In genomic region chr18:72866901-72867701, GRCh38 we compare ENCODE assay signal across 9 cellular contexts. TPM values are rescaled to one million over a fixed set of nuclear protein-coding genes. Genes with fewer than 3 reads are reported as not detected.
A peak's percentile ranks its signal among the peaks of the same experiment; 100 is the strongest.
DNase-seq lines count a peak whose midpoint lies in the region; ATAC-seq and TF ChIP-seq lines count a peak whose summit lies in the region.
"Had no signal": no experiment of that assay in that cellular context is flagged by ENCODE, and none has a peak within 500 bp of the region (broad histone marks: within the 10 kb centered on the region; RNA-seq: fewer than 3 reads in every experiment).

No MANE protein-coding gene starts in this region.

- peaks cover 4% of the 10 kb centered on the region for H3F3A ChIP-seq in neural progenitor cell (ENCODE audit: low read depth)

- in situ Hi-C loops in astrocyte of the cerebellum (cut with HindIII; ENCODE audit: low sequenced_read_pairs): no loop called here

- no peaks in the 10 kb centered on the region for H3K9me3 Mint-ChIP-seq in neural progenitor cell

- H3K27ac Mint-ChIP-seq in neural progenitor cell: no peak overlapping the region

- peaks cover 2% of the 10 kb centered on the region for H3K36me3 Mint-ChIP-seq in neural progenitor cell

- H3K4me1 ChIP-seq in neural progenitor cell: peaks cover 6% of the 10 kb centered on the region

- no peaks in the 10 kb centered on the region for H3K36me3 ChIP-seq in neural progenitor cell

- H3K27ac ChIP-seq in neural progenitor cell: no peak overlapping the region

- H3K27me3 ChIP-seq in neural progenitor cell: peaks cover 85% of the 10 kb centered on the region

- no peaks in the 10 kb centered on the region for H3K9me3 ChIP-seq in neural progenitor cell (ENCODE audit: low read depth)

- H3K4me3 Mint-ChIP-seq in neural progenitor cell: peak overlapping the region; percentile 74

- peaks cover 33% of the 10 kb centered on the region for H3K27me3 Mint-ChIP-seq in neural progenitor cell (ENCODE audit: insufficient read depth, low read depth)

- H4K20me1 ChIP-seq in neural progenitor cell (ENCODE audit: low read depth): peaks cover 9% of the 10 kb centered on the region

- no peak overlapping the region for H3K9ac ChIP-seq in neural progenitor cell

- DNase-seq in DMS53 treated with DMSO at 0.1 percent for 48 hours (lab: John Stamatoyannopoulos, UW; ENCODE audit: unreplicated experiment) (peak; percentile 64), HPDE6-E6E7 (ENCODE audit: extremely low spot score) (peak; percentile 15), astrocyte of the cerebellum (ENCODE audit: low read depth) (no peak), neural progenitor cell (ENCODE audit: low spot score) (peak; percentile 63), 8988T (no peak), NCI-H2029 (lab: John Stamatoyannopoulos, UW) (no peak)

- H3K4me2 ChIP-seq in neural progenitor cell: peak overlapping the region; percentile 99

- ATAC-seq in HG03097 (IDR thresholded peaks at IDR 0.05; ENCODE audit: low FRiP score, unreplicated experiment) (no peak), HG03108 (IDR thresholded peaks at IDR 0.05; ENCODE audit: unreplicated experiment) (no peak)

- no peaks in the 10 kb centered on the region for H3K79me2 ChIP-seq in neural progenitor cell (ENCODE audit: low read depth)

- peak overlapping the region; percentile 68 for H3K4me3 ChIP-seq in astrocyte of the cerebellum (ENCODE audit: low read depth, low read length)
- H3K4me3 ChIP-seq in neural progenitor cell: peak overlapping the region; percentile 63

- peaks cover 3% of the 10 kb centered on the region for H3K4me1 Mint-ChIP-seq in neural progenitor cell

- no peak for TF ChIP-seq CTCF in astrocyte of the cerebellum (IDR thresholded peaks at IDR 0.05; ENCODE audit: low read depth, low read length, missing control alignments)
- no peak for TF ChIP-seq CTCF in neural progenitor cell (IDR thresholded peaks at IDR 0.05)

- peak overlapping the region; percentile 56 for H2AFZ ChIP-seq in neural progenitor cell (replicated peaks)

RNA-seq across cellular contexts. Expression of gene NETO1, which starts 0.7 kb away (rescaled TPM):
- total RNA-seq in neural progenitor cell (ENCODE audit: low replicate concordance): 0.71 and 3.2 TPM in 2 replicates
- total RNA-seq: liver had no signal

Comparison
In these comparisons a context has a peak if more than half of its experiments do, and no peak if none do; other contexts are left out.
1. DNase-seq: peak in DMS53 treated with DMSO at 0.1 percent for 48 hours (single experiment), HPDE6-E6E7 (single experiment) and neural progenitor cell (single experiment); none in astrocyte of the cerebellum (single experiment), 8988T (single experiment) and NCI-H2029 (single experiment).